In genomic region chr1:6475381-6476133, GRCh38 we compare ENCODE assay signal across 8 cellular contexts. TPM values are rescaled to one million over a fixed set of nuclear protein-coding genes. Genes with fewer than 3 reads are reported as not detected.
DNase-seq lines count a peak whose midpoint lies in the region; ATAC-seq and TF ChIP-seq lines count a peak whose summit lies in the region.

No MANE protein-coding gene starts in this region.

- H3K9me3 ChIP-seq in SK-N-SH (no peaks in the 10 kb centered on the region), heart left ventricle (no peaks in the 10 kb centered on the region), gastrocnemius medialis (no peaks in the 10 kb centered on the region)

- no peaks in the 10 kb centered on the region for H4K20me1 ChIP-seq in SK-N-SH (ENCODE audit: insufficient read depth)

- H2AFZ ChIP-seq in SK-N-SH (ENCODE audit: low read depth), result no peak overlapping the region

- H3K79me2 ChIP-seq in SK-N-SH (ENCODE audit: insufficient read depth), result no peaks in the 10 kb centered on the region

- CTCF ChIA-PET in SK-N-SH (lab: Yijun Ruan, JAX), result interaction anchor here (0.6 to 3.3 kb wide), 15 partner anchors 10 to 229 kb away, joined by 3 to 19 read pairs (median 4); partner anchors contain the start of genes NOL9, TAS1R1 and TNFRSF25

- peak; percentile 31; the same call in 1 of the 2 replicates for TF ChIP-seq RAD21 in SK-N-SH (IDR thresholded peaks at IDR 0.05; ENCODE audit: low read length)

- in situ Hi-C loops in gastrocnemius medialis (cut with MboI; ENCODE audit: low sequenced_read_pairs in 4 of 4), result loop anchor here in 1 of 4 donors (25.0 kb wide), 1 partner anchor 162 kb away; no protein-coding TSS in a partner anchor

- peak overlapping the region in 1 of 2 experiments; percentile 46; a peak in 1 of 4 replicates for H3K4me3 ChIP-seq in SK-N-SH (ENCODE audit: low read depth in 2 of 2, low read length in 1 of 2)
- no peak overlapping the region for H3K4me3 ChIP-seq in heart left ventricle
- no peak overlapping the region for H3K4me3 ChIP-seq in gastrocnemius medialis

- 55% methylated on average over 13 of the region's 33 CpGs for WGBS in SK-N-SH (ENCODE audit: low lambda C conversion rate)
- 35 to 64% (median 48%) methylated on average over 22 to 33 of the region's 33 CpGs for WGBS in heart left ventricle, 4 donors

- H3K4me2 ChIP-seq in SK-N-SH, result no peak overlapping the region

- intact Hi-C loops in heart left ventricle (cut with DNase I), result no loop called here
- intact Hi-C loops in gastrocnemius medialis (cut with DNase I; ENCODE audit: low total_unique reads), result no loop called here

- H3K27me3 ChIP-seq in SK-N-SH (ENCODE audit: insufficient read depth) (no peaks in the 10 kb centered on the region), heart left ventricle (no peaks in the 10 kb centered on the region), gastrocnemius medialis (no peaks in the 10 kb centered on the region)

- POLR2A ChIA-PET in SK-N-SH (lab: Yijun Ruan, JAX), result no interaction called here

- no peaks in the 10 kb centered on the region for H3F3A ChIP-seq in SK-N-SH (replicated peaks; ENCODE audit: insufficient read depth)

- DNase-seq in DMS153 treated with DMSO at 0.1 percent for 48 hours (lab: John Stamatoyannopoulos, UW; ENCODE audit: unreplicated experiment) (peak; percentile 43), SK-N-SH (peak; percentile 94), heart left ventricle (peak in 4 of 5 donors; percentile 55 to 82 (median 66)), gastrocnemius medialis (peak in 1 of 2 donors; percentile 30)
- peak; percentile 83 for DNase-seq in activated naive CD4-positive, alpha-beta T cell treated with Interleukin-2 at 50 U/mL for 16 hours

- peak; percentile 83 for TF ChIP-seq CTCF in SK-N-SH (IDR thresholded peaks at IDR 0.05)
- TF ChIP-seq CTCF in heart left ventricle (IDR thresholded peaks at IDR 0.05), result peak; percentile 78 to 96 (median 90)
- TF ChIP-seq CTCF in gastrocnemius medialis (IDR thresholded peaks at IDR 0.05 in 4 of 5, conservative IDR thresholded peaks at IDR 0.05 in 1 of 5), result peak; percentile 56 to 93 (median 80)

- H3K27ac ChIP-seq in SK-N-SH (ENCODE audit: low read depth in 2 of 2, low read length in 1 of 2) (no peak overlapping the region), heart left ventricle (no peak overlapping the region), gastrocnemius medialis (no peak overlapping the region)

- no peak for TF ChIP-seq EP300 in SK-N-SH (IDR thresholded peaks at IDR 0.05; ENCODE audit: borderline replicate concordance in 1 of 2, low read depth in 1 of 2, low read length in 1 of 2)

- H3K9ac ChIP-seq in SK-N-SH, result no peak overlapping the region

- H3K4me1 ChIP-seq in SK-N-SH (ENCODE audit: control insufficient read depth in 1 of 2, insufficient read depth in 2 of 2, low read depth in 1 of 2, low read length in 1 of 2) (peaks cover 0 to 2% of the 10 kb centered on the region in 2 experiments; a peak in 1 of 4 replicates), heart left ventricle (peaks cover 0 to 6% (median 0%) of the 10 kb centered on the region in 12 donors), gastrocnemius medialis (no peaks in the 10 kb centered on the region)

- no peaks in the 10 kb centered on the region for H3K9me2 ChIP-seq in SK-N-SH

- peak; percentile 77 for ATAC-seq in HG02642 (IDR thresholded peaks at IDR 0.05; ENCODE audit: poor library complexity, unreplicated experiment)
- peak in 3 of 4 donors; percentile 70 to 79 (median 70) for ATAC-seq in heart left ventricle
- peak; percentile 50 to 81 for ATAC-seq in gastrocnemius medialis
- ATAC-seq in GM21526 (IDR thresholded peaks at IDR 0.05; ENCODE audit: low FRiP score, unreplicated experiment), result no peak
- ATAC-seq in HG03095 (IDR thresholded peaks at IDR 0.05; ENCODE audit: unreplicated experiment), result no peak

- H3K36me3 ChIP-seq in SK-N-SH (replicated peaks in 1 of 2; ENCODE audit: control insufficient read depth in 1 of 2, insufficient read depth in 2 of 2, low read length in 1 of 2), result peaks cover 0 to 18% of the 10 kb centered on the region in 2 experiments
- H3K36me3 ChIP-seq in heart left ventricle, result peaks cover 0 to 64% (median 29%) of the 10 kb centered on the region in 9 donors
- H3K36me3 ChIP-seq in gastrocnemius medialis, result no peaks in the 10 kb centered on the region

- TF ChIP-seq POLR2A in heart left ventricle (IDR thresholded peaks at IDR 0.05) (no peak), gastrocnemius medialis (IDR thresholded peaks at IDR 0.05) (no peak)

TF ChIP-seq in SK-N-SH, 30 proteins besides CTCF, POLR2A, EP300 and RAD21:
- TF ChIP-seq CHD2 (IDR thresholded peaks at IDR 0.05; ENCODE audit: low read length, partially characterized antibody) (no peak), SMC3 (IDR thresholded peaks at IDR 0.05; ENCODE audit: low read depth, low read length) (peak; percentile 38; the same call in 1 of the 2 replicates)
TF ChIP-seq in SK-N-SH: peak in this region for 1.

RNA-seq across cellular contexts. Expression of gene TNFRSF25, which starts 9.6 kb away (rescaled TPM):
- 20.8 TPM in 2 replicates for polyA plus RNA-seq in SK-N-SH (2012; rRNA removed)
- 2.6 and 5.2 TPM in 2 replicates for polyA plus RNA-seq in SK-N-SH (2012; cell fraction: cytosol; rRNA removed)
- polyA plus RNA-seq in SK-N-SH (2012; cell fraction: nucleus; rRNA removed), result 170 and 223 TPM in 2 replicates
- 10 to 100 TPM in 3 of 9 donors, 1 to 10 TPM in 6; 5.2 to 11.6 (median 9.3) TPM for total RNA-seq in heart left ventricle
- polyA plus RNA-seq in heart left ventricle, result 10 to 100 TPM in 1 of 2 donors, 1 to 10 TPM in 1; 4.7 to 17.5 TPM
- 1 to 10 TPM; 1.0 to 4.2 (median 2.7) TPM for total RNA-seq in gastrocnemius medialis

RNA-seq across cellular contexts. Expression of gene PLEKHG5, which starts 15.9 kb away (rescaled TPM):
- 14.7 and 14.9 TPM in 2 replicates for polyA plus RNA-seq in SK-N-SH (2012; rRNA removed)
- 3.4 and 5.7 TPM in 2 replicates for polyA plus RNA-seq in SK-N-SH (2012; cell fraction: cytosol; rRNA removed)
- polyA plus RNA-seq in SK-N-SH (2012; cell fraction: nucleus; rRNA removed), result 86.5 and 98.6 TPM in 2 replicates
- total RNA-seq in heart left ventricle, result 10 to 100 TPM; 10.8 to 20.2 (median 15.2) TPM
- polyA plus RNA-seq in heart left ventricle, result 10 to 100 TPM in 1 of 2 donors, 1 to 10 TPM in 1; 7.2 to 18.5 TPM
- 1 to 10 TPM; 1.2 to 2.3 (median 1.6) TPM for total RNA-seq in gastrocnemius medialis

RNA-seq across cellular contexts. Expression of gene ESPN, which starts 51.0 kb away (rescaled TPM):
- polyA plus RNA-seq in SK-N-SH (2012; rRNA removed), result 0.13 and 0.33 TPM in 2 replicates
- 0.04 and 0.06 TPM in 2 replicates for polyA plus RNA-seq in SK-N-SH (2012; cell fraction: cytosol; rRNA removed)
- 0.38 and 0.50 TPM in 2 replicates for polyA plus RNA-seq in SK-N-SH (2012; cell fraction: nucleus; rRNA removed)
- total RNA-seq in heart left ventricle, result 1 to 10 TPM in 1 of 9 donors, under 1 TPM in 3, not detected in 5; 0.15 to 1.3 (median 0.42) TPM
- polyA plus RNA-seq in heart left ventricle, result under 1 TPM in 1 of 2 donors, not detected in 1; 0.10 TPM
- total RNA-seq in gastrocnemius medialis, result under 1 TPM in 1 of 4 donors, not detected in 3; 0.41 TPM

RNA-seq across cellular contexts. Expression of gene HES2, which starts 55.8 kb away (rescaled TPM):
- polyA plus RNA-seq in SK-N-SH (2012; rRNA removed), result 0.03 TPM in 2 replicates
- polyA plus RNA-seq in SK-N-SH (2012; cell fraction: cytosol; rRNA removed), result 0.06 and 0.09 TPM in 2 replicates
- 0.10 and 0.11 TPM in 2 replicates for polyA plus RNA-seq in SK-N-SH (2012; cell fraction: nucleus; rRNA removed)
- total RNA-seq in heart left ventricle, result under 1 TPM in 1 of 9 donors, not detected in 8; 0.14 TPM
- under 1 TPM; 0.04 to 0.12 TPM for polyA plus RNA-seq in heart left ventricle
- under 1 TPM in 1 of 4 donors, not detected in 3; 0.24 TPM for total RNA-seq in gastrocnemius medialis

Comparison
In these comparisons a context has a peak if more than half of its experiments do, and no peak if none do; other contexts are left out.
1. ATAC-seq: peak in HG02642 (single experiment), heart left ventricle (3 of 4) and gastrocnemius medialis (2 of 2); none in GM21526 (single experiment) and HG03095 (single experiment).
2. Peak in every context shown above with its lines, with median percentiles within 50 percentile points of each other: CTCF ChIP-seq.